ENCODE assay signal across 11 cellular contexts in the genomic region with DNA sequence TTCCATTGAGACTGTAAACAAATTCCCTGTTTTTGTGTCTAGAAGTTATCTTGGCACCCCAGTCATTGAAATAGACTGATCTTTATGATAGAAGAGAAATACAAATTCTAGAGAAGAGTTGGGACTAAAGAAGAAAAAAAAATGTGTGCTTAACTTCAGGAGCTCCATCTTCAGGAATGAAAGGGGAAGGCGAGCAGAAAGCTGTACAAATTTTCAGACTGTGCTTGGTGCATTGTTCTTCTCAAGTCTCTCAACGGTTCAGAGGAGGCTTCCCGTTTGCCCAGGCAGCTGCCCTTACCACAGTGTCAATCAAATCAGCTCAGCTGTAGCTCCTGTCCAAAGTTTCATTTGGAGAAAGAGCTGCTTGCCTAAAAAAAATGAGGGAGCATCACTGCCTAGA. TPM values are rescaled to one million over a fixed set of nuclear protein-coding genes. Genes with fewer than 3 reads are reported as not detected.
DNase-seq lines count a peak whose midpoint lies in the region; TF ChIP-seq lines count a peak whose summit lies in the region.
"Had no signal": no experiment of that assay in that cellular context is flagged by ENCODE, and none has a peak within 500 bp of the region (broad histone marks: within the 10 kb centered on the region; RNA-seq: fewer than 3 reads in every experiment).

No MANE protein-coding gene starts in this region.

- peaks cover 34% of the 10 kb centered on the region for H3K27me3 Mint-ChIP-seq in T-helper 2 cell treated with Interferon-gamma antibody and Interleukin-4, amounts not matched to agents 5 μg/mL and 100 μg/mL, for 36 hours (ENCODE audit: low read depth)

- DNase-seq in NCI-H2171 treated with DMSO at 0.1 percent for 48 hours (lab: John Stamatoyannopoulos, UW) (peak; percentile 24), NCI-H2171 (lab: John Stamatoyannopoulos, UW) (no peak), NCI-H345 (lab: John Stamatoyannopoulos, UW) (peak; percentile 13), dermis blood vessel endothelial cell (peak; percentile 46), retinal pigment epithelial cell (ENCODE audit: low read depth) (no peak), activated gamma-delta T cell treated with Interleukin-2 at 50 U/mL for 16 hours (no peak), cortex of kidney (lab: John Stamatoyannopoulos, UW) (no peak)
- DNase-seq in T-helper 2 cell treated with Interferon-gamma antibody and Interleukin-4, amounts not matched to agents 5 μg/mL and 100 μg/mL, for 36 hours (ENCODE audit: low spot score): no peak
- DNase-seq: activated T-cell treated with anti-CD3 and anti-CD28 coated beads, Interleukin-2, amount 50 U/mL, for 1 hour; CD8-positive, alpha-beta T cell had no signal

- no peak overlapping the region for H3K4me3 ChIP-seq in retinal pigment epithelial cell (ENCODE audit: low read length)

- H3K9me3 Mint-ChIP-seq in T-helper 2 cell treated with Interferon-gamma antibody and Interleukin-4, amounts not matched to agents 5 μg/mL and 100 μg/mL, for 36 hours: no peaks in the 10 kb centered on the region
- H3K9me3 Mint-ChIP-seq: CD8-positive, alpha-beta T cell had no signal

- peaks cover 3% of the 10 kb centered on the region for H3K4me1 Mint-ChIP-seq in T-helper 2 cell treated with Interferon-gamma antibody and Interleukin-4, amounts not matched to agents 5 μg/mL and 100 μg/mL, for 36 hours (ENCODE audit: low read depth)
- H3K4me1 Mint-ChIP-seq: memory B cell had no signal

- no peak overlapping the region for H3K4me3 Mint-ChIP-seq in T-helper 2 cell treated with Interferon-gamma antibody and Interleukin-4, amounts not matched to agents 5 μg/mL and 100 μg/mL, for 36 hours
- H3K4me3 Mint-ChIP-seq: CD8-positive, alpha-beta T cell; memory B cell had no signal

- peak; percentile 62 for TF ChIP-seq CTCF in retinal pigment epithelial cell (conservative IDR thresholded peaks at IDR 0.05; ENCODE audit: low read depth, low read length)

- H3K36me3 Mint-ChIP-seq in T-helper 2 cell treated with Interferon-gamma antibody and Interleukin-4, amounts not matched to agents 5 μg/mL and 100 μg/mL, for 36 hours (ENCODE audit: low read depth): no peaks in the 10 kb centered on the region
- H3K36me3 Mint-ChIP-seq: CD8-positive, alpha-beta T cell; memory B cell had no signal

- no peak overlapping the region for H3K27ac Mint-ChIP-seq in T-helper 2 cell treated with Interferon-gamma antibody and Interleukin-4, amounts not matched to agents 5 μg/mL and 100 μg/mL, for 36 hours
- H3K27ac Mint-ChIP-seq: CD8-positive, alpha-beta T cell; memory B cell had no signal

RNA-seq across cellular contexts. Expression of a gene that starts 41.7 kb away (rescaled TPM):
- 11.0 and 11.1 TPM in 2 replicates for total RNA-seq in dermis blood vessel endothelial cell

RNA-seq across cellular contexts. Expression of a gene that starts 48.3 kb away (rescaled TPM):
- total RNA-seq in dermis blood vessel endothelial cell: 39.9 and 45.9 TPM in 2 replicates

Comparison
In these comparisons a context has a peak if more than half of its experiments do, and no peak if none do; other contexts are left out.
1. DNase-seq: peak in NCI-H2171 treated with DMSO at 0.1 percent for 48 hours (single experiment), NCI-H345 (single experiment) and dermis blood vessel endothelial cell (single experiment); none in NCI-H2171 (single experiment), retinal pigment epithelial cell (single experiment), activated gamma-delta T cell treated with Interleukin-2 at 50 U/mL for 16 hours (single experiment), cortex of kidney (single experiment) and T-helper 2 cell treated with Interferon-gamma antibody and Interleukin-4, amounts not matched to agents 5 μg/mL and 100 μg/mL, for 36 hours (single experiment).